ENCODE assay signal across 8 cellular contexts in genomic region chr16:30429418-30429677, GRCh38. TPM values are rescaled to one million over a fixed set of nuclear protein-coding genes. Genes with fewer than 3 reads are reported as not detected.
DNase-seq lines count a peak whose midpoint lies in the region; ATAC-seq and TF ChIP-seq lines count a peak whose summit lies in the region.

No MANE protein-coding gene starts in this region.

- no peaks in the 10 kb centered on the region for H3F3A ChIP-seq in GM23248 (ENCODE audit: insufficient read depth)
- no peaks in the 10 kb centered on the region for H3F3A ChIP-seq in PC-3 (ENCODE audit: low read length, unreplicated experiment)

- H2AFZ ChIP-seq in GM23248 = peak overlapping the region; percentile 93
- H2AFZ ChIP-seq in PC-3 (ENCODE audit: low read length) = peak overlapping the region; percentile 96

- intact Hi-C loops in PC-3 (cut with micrococcal nuclease) = no loop called here
- intact Hi-C loops in stomach (cut with DNase I; ENCODE audit: low total_unique reads) = no loop called here

- H3K4me2 ChIP-seq in GM23248 (ENCODE audit: unreplicated experiment) = peak overlapping the region; percentile 85
- H3K4me2 ChIP-seq in PC-3 (ENCODE audit: low read length) = peak overlapping the region; percentile 96

- no peaks in the 10 kb centered on the region for H4K20me1 ChIP-seq in GM23248 (ENCODE audit: insufficient read depth)
- H4K20me1 ChIP-seq in PC-3 (ENCODE audit: low read length) = no peaks in the 10 kb centered on the region

- H3K4me1 ChIP-seq in GM23248 (ENCODE audit: insufficient read depth) (0 out of 2 replicates have a peak, but pooled peaks cover 6% of the 10 kb centered on the region), PC-3 (ENCODE audit: insufficient read depth, low read length) (peaks cover 12% of the 10 kb centered on the region; the same call in 1 of the 2 replicates), iPS DF 6.9 (ENCODE audit: control insufficient read depth, insufficient read depth, low read length) (peaks cover 4% of the 10 kb centered on the region; the same call in 1 of the 2 replicates), stomach (peaks cover 9 to 25% (median 25%) of the 10 kb centered on the region in 4 donors)

- TSS peak; percentile 72 for BruUV-seq in PC-3 (replicated peaks; lab: Mats Ljungman, UMichigan)

- CTCF ChIA-PET in PC-3 (lab: Charles Lee) = interaction anchor here (0.5 to 1.0 kb wide), 18 partner anchors 12 to 364 kb away, joined by 3 to 13 read pairs (median 3); partner anchors contain the start of genes PRR14, ZNF747, ZNF764 and ZNF771

- 6% methylated on average over 11 of the region's 11 CpGs for WGBS in GM23248 (ENCODE audit: low coverage in 1 of 2, low lambda C conversion rate in 2 of 2, missing lambda C conversion rate in 2 of 2), 2 experiments
- no CpG with 5 or more reads among the region's 11 CpGs for WGBS in iPS DF 6.9 (ENCODE audit: insufficient coverage, insufficient read length)
- WGBS in stomach, 5 donors = 0 to 5% (median 0%) methylated on average over 11 of the region's 11 CpGs

- in situ Hi-C loops in GM23248 (cut with MboI) = no loop called here

- TF ChIP-seq POLR2A in stomach (IDR thresholded peaks at IDR 0.05) = no peak

- peak overlapping the region; percentile 70 for H3K9ac ChIP-seq in GM23248
- peak overlapping the region; percentile 86 for H3K9ac ChIP-seq in PC-3 (ENCODE audit: low read length)

- H3K9me3 ChIP-seq in GM23248 (ENCODE audit: low read depth) (no peaks in the 10 kb centered on the region), PC-3 (ENCODE audit: low read length) (no peaks in the 10 kb centered on the region), iPS DF 6.9 (ENCODE audit: control insufficient read depth, insufficient read depth, low read length) (no peaks in the 10 kb centered on the region), stomach (no peaks in the 10 kb centered on the region)

- TF ChIP-seq CTCF in PC-3 (conservative IDR thresholded peaks at IDR 0.05; ENCODE audit: low read depth, low read length) (no peak), stomach (IDR thresholded peaks at IDR 0.05) (no peak)

- H3K9me2 ChIP-seq in GM23248 (ENCODE audit: insufficient read depth) (no peaks in the 10 kb centered on the region), PC-3 (replicated peaks; ENCODE audit: low read length) (no peaks in the 10 kb centered on the region)

- ATAC-seq in PC-3 (peak; percentile 33), HG03469 (IDR thresholded peaks at IDR 0.05; ENCODE audit: unreplicated experiment) (no peak), GM18858 (IDR thresholded peaks at IDR 0.05; ENCODE audit: unreplicated experiment) (no peak)

- POLR2A ChIA-PET in PC-3 (lab: Charles Lee; ENCODE audit: unreplicated experiment) = interaction anchor here (0.7 to 1.0 kb wide), 2 partner anchors 98 to 205 kb away, joined by 5 to 16 read pairs; no protein-coding TSS in a partner anchor

- H3K36me3 ChIP-seq in GM23248 (ENCODE audit: low read depth) (no peaks in the 10 kb centered on the region), PC-3 (ENCODE audit: low read depth, low read length) (peaks cover 10% of the 10 kb centered on the region), iPS DF 6.9 (ENCODE audit: control insufficient read depth, insufficient read depth, low read length) (peaks cover 6% of the 10 kb centered on the region; the same call in 1 of the 2 replicates), stomach (peaks cover 5 to 29% (median 28%) of the 10 kb centered on the region in 4 donors)

- no peak for TF ChIP-seq EP300 in stomach (IDR thresholded peaks at IDR 0.05)

- H3K27ac ChIP-seq in GM23248 (no peak overlapping the region), PC-3 (ENCODE audit: low read length) (peak overlapping the region; percentile 60), iPS DF 6.9 (ENCODE audit: low read length) (no peak overlapping the region), stomach (peak overlapping the region; percentile 83 to 90 (median 85))

- DNase-seq in GM23248 (no peak), PC-3 (peak; percentile 23), iPS DF 6.9 (ENCODE audit: low read depth, low spot score) (no peak), stomach (no peak), AG08395 (ENCODE audit: low spot score) (no peak), SKM-1 treated with dmso at 0.1 percent for 144 hours (lab: John Stamatoyannopoulos, UW; ENCODE audit: unreplicated experiment) (no peak)

- peak overlapping the region; percentile 84 for H3K4me3 ChIP-seq in GM23248
- H3K4me3 ChIP-seq in PC-3 (ENCODE audit: low read length) = peak overlapping the region; percentile 87
- H3K4me3 ChIP-seq in iPS DF 6.9 (ENCODE audit: low read length) = peak overlapping the region; percentile 66; the same call in 1 of the 2 replicates
- H3K4me3 ChIP-seq in stomach = peak overlapping the region; percentile 69 to 82 (median 74)

- H3K27me3 ChIP-seq in GM23248 (replicated peaks; ENCODE audit: insufficient read depth) = no peaks in the 10 kb centered on the region
- no peaks in the 10 kb centered on the region for H3K27me3 ChIP-seq in PC-3 (ENCODE audit: low read length)
- H3K27me3 ChIP-seq in iPS DF 6.9 (ENCODE audit: control insufficient read depth, insufficient read depth, low read length) = no peaks in the 10 kb centered on the region
- no peaks in the 10 kb centered on the region for H3K27me3 ChIP-seq in stomach

- H3K79me2 ChIP-seq in GM23248 (ENCODE audit: insufficient read depth) (peaks cover 15% of the 10 kb centered on the region; the same call in 1 of the 2 replicates), PC-3 (ENCODE audit: low read length) (peaks cover 33% of the 10 kb centered on the region)

RNA-seq across cellular contexts. Expression of gene DCTPP1, which starts 0.5 kb away (rescaled TPM):
- total RNA-seq in GM23248 (2014; rRNA removed; shearing (Covaris generic)) = 20.2 and 24.3 TPM in 2 replicates
- polyA plus RNA-seq in GM23248 (2016; fragmentation: Nextera tagmentation; extraction: Ambion mirVana) (45.7 and 47.3 TPM in 2 replicates), stomach (10 to 100 TPM; 28.0 to 50.2 (median 50.1) TPM)
- total RNA-seq in PC-3 (2014; rRNA removed) (63.1 and 64.1 TPM in 2 replicates), stomach (10 to 100 TPM in 4 of 5 donors, not detected in 1; 15.5 to 47.8 (median 27.1) TPM)

RNA-seq across cellular contexts. Expression of gene SEPHS2, which starts 16.3 kb away (rescaled TPM):
- total RNA-seq in GM23248 (2014; rRNA removed; shearing (Covaris generic)) = 6.2 and 6.4 TPM in 2 replicates
- polyA plus RNA-seq in GM23248 (2016; fragmentation: Nextera tagmentation; extraction: Ambion mirVana) (26.9 and 27.5 TPM in 2 replicates), stomach (10 to 100 TPM; 36.8 to 66.1 (median 61.1) TPM)
- total RNA-seq in PC-3 (2014; rRNA removed) (8.4 and 16.8 TPM in 2 replicates), stomach (100 to 1,000 TPM in 1 of 5 donors, 10 to 100 TPM in 4; 30.7 to 167 (median 41.4) TPM)

RNA-seq across cellular contexts. Expression of gene ZNF771, which starts 21.9 kb away (rescaled TPM):
- total RNA-seq in GM23248 (2014; rRNA removed; shearing (Covaris generic)) = 17.6 and 33.1 TPM in 2 replicates
- polyA plus RNA-seq in GM23248 (2016; fragmentation: Nextera tagmentation; extraction: Ambion mirVana) (20.1 and 21.1 TPM in 2 replicates), stomach (10 to 100 TPM in 1 of 3 donors, 1 to 10 TPM in 2; 3.4 to 11.0 (median 6.5) TPM)
- total RNA-seq in PC-3 (2014; rRNA removed) (3.6 and 4.3 TPM in 2 replicates), stomach (10 to 100 TPM in 2 of 5 donors, 1 to 10 TPM in 3; 1.2 to 28.7 (median 6.7) TPM)

RNA-seq across cellular contexts. Expression of gene ZNF48, which starts 34.1 kb away (rescaled TPM):
- 6.3 and 16.2 TPM in 2 replicates for total RNA-seq in GM23248 (2014; rRNA removed; shearing (Covaris generic))
- polyA plus RNA-seq in GM23248 (2016; fragmentation: Nextera tagmentation; extraction: Ambion mirVana) (0.65 and 0.81 TPM in 2 replicates), stomach (1 to 10 TPM; 3.9 to 5.5 (median 4.6) TPM)
- total RNA-seq in PC-3 (2014; rRNA removed) (8.9 and 14.2 TPM in 2 replicates), stomach (10 to 100 TPM in 1 of 5 donors, 1 to 10 TPM in 4; 4.0 to 33.6 (median 5.4) TPM)

RNA-seq across cellular contexts. Expression of gene ITGAL, which starts 43.2 kb away (rescaled TPM):
- total RNA-seq in GM23248 (2014; rRNA removed; shearing (Covaris generic)) = 0.65 TPM in 1 of 2 replicates, not detected in the other
- polyA plus RNA-seq in GM23248 (2016; fragmentation: Nextera tagmentation; extraction: Ambion mirVana) (0.27 TPM in 1 of 2 replicates, not detected in the other), stomach (1 to 10 TPM; 1.2 to 4.3 (median 1.2) TPM)
- total RNA-seq in PC-3 (2014; rRNA removed) (not detected in 2 replicates), stomach (100 to 1,000 TPM in 1 of 5 donors, 10 to 100 TPM in 2, 1 to 10 TPM in 2; 5.8 to 256 (median 11.3) TPM)

Comparison
In these comparisons a context has a peak if more than half of its experiments do, and no peak if none do; other contexts are left out.
1. H3K27ac ChIP-seq: peak in PC-3 (single experiment) and stomach (5 of 5); none in GM23248 (single experiment) and iPS DF 6.9 (single experiment).
2. Peak in every context shown above with its lines, with median percentiles within 50 percentile points of each other: H3K4me3 ChIP-seq.